9 cellular contexts compared by ENCODE assay signal in the genomic region with DNA sequence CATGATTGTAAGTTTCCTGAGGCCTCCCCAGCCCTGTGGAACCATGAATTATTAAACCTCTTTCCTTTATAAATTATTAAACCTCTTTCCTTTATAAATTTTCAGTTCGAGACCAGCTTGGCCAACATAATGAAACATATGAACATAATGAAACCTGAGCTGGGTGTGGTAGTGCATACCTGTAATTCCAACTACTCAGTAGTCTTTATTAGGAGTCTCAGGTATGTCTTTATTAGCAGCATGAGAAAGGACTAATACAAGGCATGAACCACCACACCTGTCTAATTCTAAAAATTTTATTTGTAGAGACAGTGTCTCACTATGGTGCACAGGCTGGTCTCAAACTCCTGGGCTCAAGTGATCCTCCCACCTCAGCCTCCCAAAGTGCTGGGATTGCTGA. TPM values are rescaled to one million over a fixed set of nuclear protein-coding genes. Genes with fewer than 3 reads are reported as not detected.
"Had no signal": no experiment of that assay in that cellular context is flagged by ENCODE, and none has a peak within 500 bp of the region (broad histone marks: within the 10 kb centered on the region; RNA-seq: fewer than 3 reads in every experiment).

No MANE protein-coding gene starts in this region.

- FAIRE-seq: H1, H54, HTR-8/SVneo had no signal

- H3K4me3 Mint-ChIP-seq: GM23338, H9 had no signal

- ATAC-seq: GM23338 had no signal

- H3K4me3 ChIP-seq: GM23338 had no signal

- H3K9me3 Mint-ChIP-seq: GM23338, H9 had no signal

- H3K4me1 Mint-ChIP-seq: GM23338, H9 had no signal

- H2AFZ ChIP-seq: GM23338 had no signal

- H3K27ac Mint-ChIP-seq: GM23338, H9 had no signal

- DNase-seq: H9, HCEC 1CT, IMR-90, KBM-7 had no signal

- H3K4me2 ChIP-seq: GM23338 had no signal

RNA-seq across cellular contexts. Expression of a gene that starts 27.1 kb away (rescaled TPM):
- total RNA-seq: GM23338, H1, HT-29 had no signal
